11 cellular contexts compared by ENCODE assay signal in genomic region chr9:125141751-125142150, GRCh38. TPM values are rescaled to one million over a fixed set of nuclear protein-coding genes. Genes with fewer than 3 reads are reported as not detected.
DNase-seq lines count a peak whose midpoint lies in the region; ATAC-seq and TF ChIP-seq lines count a peak whose summit lies in the region.
"Had no signal": no experiment of that assay in that cellular context is flagged by ENCODE, and none has a peak within 500 bp of the region (broad histone marks: within the 10 kb centered on the region; RNA-seq: fewer than 3 reads in every experiment).

No MANE protein-coding gene starts in this region.

- in situ Hi-C loops in IMR-90 (cut with MboI; ENCODE audit: low sequenced_read_pairs), result loop anchor here (5.0 to 10.0 kb wide), 3 partner anchors 199 to 367 kb away; partner anchors contain the start of genes ARPC5L, GOLGA1, NR6A1 and OLFML2A

- no peaks in the 10 kb centered on the region for H3K9me3 ChIP-seq in IMR-90 (ENCODE audit: control insufficient read depth, insufficient read depth, low read length)
- H3K9me3 ChIP-seq in neural cell (ENCODE audit: low read length), result no peaks in the 10 kb centered on the region
- H3K9me3 ChIP-seq: tibial artery had no signal

- peak overlapping the region; percentile 34 for H3K27ac Mint-ChIP-seq in activated CD4-positive, alpha-beta T cell treated with anti-CD3 and anti-CD28 coated beads, Interleukin-2, amount 10 ng/mL, durations not matched to agents 24 days and 14 days
- H3K27ac Mint-ChIP-seq in activated naive CD8-positive, alpha-beta T cell treated with anti-CD3 and anti-CD28 coated beads, Interleukin-2, amount 50 U/mL, for 24 hours, result no peak overlapping the region

- peak overlapping the region; percentile 37; the same call in 1 of the 2 replicates for H2BK120ac ChIP-seq in IMR-90 (ENCODE audit: low read depth, low read length)

- H3K9me2 ChIP-seq in neural cell (ENCODE audit: insufficient read depth, low read length), result no peaks in the 10 kb centered on the region

- H2BK5ac ChIP-seq in IMR-90 (ENCODE audit: low read depth, low read length, poor library complexity, severe bottlenecking), result peak overlapping the region; percentile 71

- H4K5ac ChIP-seq in IMR-90 (ENCODE audit: low read depth, low read length), result no peak overlapping the region

- no peak for TF ChIP-seq POLR2A in IMR-90 (IDR thresholded peaks at IDR 0.05; ENCODE audit: low read depth, low read length)

- H3K27me3 Mint-ChIP-seq in activated CD4-positive, alpha-beta T cell treated with anti-CD3 and anti-CD28 coated beads, Interleukin-2, amount 10 ng/mL, durations not matched to agents 24 days and 14 days, result no peaks in the 10 kb centered on the region
- H3K27me3 Mint-ChIP-seq in activated naive CD8-positive, alpha-beta T cell treated with anti-CD3 and anti-CD28 coated beads, Interleukin-2, amount 50 U/mL, for 24 hours, result no peaks in the 10 kb centered on the region

- no peak overlapping the region for H2AK9ac ChIP-seq in IMR-90 (replicated peaks; ENCODE audit: low read depth, low read length, poor library complexity)

- BruUV-seq in IMR-90 (replicated peaks; lab: Mats Ljungman, UMichigan), result TSS peak; percentile 16

- no peaks in the 10 kb centered on the region for H3F3A ChIP-seq in neural cell (ENCODE audit: insufficient read depth, low read length, poor library complexity, severe bottlenecking)

- H3K9me1 ChIP-seq in IMR-90 (ENCODE audit: insufficient read depth, low read length), result no peaks in the 10 kb centered on the region

- no peak overlapping the region for H2AFZ ChIP-seq in IMR-90 (replicated peaks; ENCODE audit: low read length, poor library complexity)
- no peak overlapping the region for H2AFZ ChIP-seq in neural cell (ENCODE audit: low read depth, low read length)

- no peak for TF ChIP-seq EP300 in neural cell (conservative IDR thresholded peaks at IDR 0.05; ENCODE audit: poor library complexity, severe bottlenecking)

- H3K4me3 ChIP-seq in IMR-90 (ENCODE audit: insufficient read depth, low read depth, low read length) (no peak overlapping the region), neural cell (ENCODE audit: low read length) (peak overlapping the region; percentile 87)

- H3K9ac ChIP-seq in IMR-90 (ENCODE audit: low read depth, low read length) (no peak overlapping the region), neural cell (ENCODE audit: low read length) (no peak overlapping the region)

- H4K8ac ChIP-seq in IMR-90 (ENCODE audit: low read depth in 2 of 2, low read length in 2 of 2), result peak overlapping the region in 1 of 2 experiments; percentile 20; a peak in 1 of 4 replicates

- H3K27me3 ChIP-seq in IMR-90 (ENCODE audit: control insufficient read depth, insufficient read depth, low read length) (no peaks in the 10 kb centered on the region), neural cell (ENCODE audit: insufficient read depth, low read depth, low read length) (no peaks in the 10 kb centered on the region)
- H3K27me3 ChIP-seq: tibial artery had no signal

- no peak overlapping the region for H2BK20ac ChIP-seq in IMR-90 (ENCODE audit: low read depth, low read length)

- intact Hi-C loops in activated CD4-positive, alpha-beta T cell treated with anti-CD3 and anti-CD28 coated beads, Interleukin-2, amount 10 ng/mL, durations not matched to agents 24 days and 14 days (cut with micrococcal nuclease), result loop anchor here (2.0 to 10.0 kb wide), 5 partner anchors 47 to 371 kb away; partner anchors contain the start of genes HSPA5, NR6A1 and PPP6C
- intact Hi-C loops in IMR-90 (cut with micrococcal nuclease), result loop anchor here (2.0 kb wide), 2 partner anchors 271 to 367 kb away; no protein-coding TSS in a partner anchor

- 0 out of 2 replicates have a peak overlapping the region, but pooled peaks have one; percentile 35 for H3K14ac ChIP-seq in IMR-90 (replicated peaks; ENCODE audit: low read depth, low read length)

- CTCF ChIA-PET in IMR-90 (lab: Yijun Ruan, JAX), result no interaction called here

- H3K4me2 ChIP-seq in IMR-90 (ENCODE audit: low read depth, low read length) (peak overlapping the region; percentile 53; the same call in 1 of the 2 replicates), neural cell (ENCODE audit: low read length) (no peak overlapping the region)

- TF ChIP-seq CTCF in IMR-90 (conservative IDR thresholded peaks at IDR 0.05; ENCODE audit: low read depth, low read length), result no peak
- no peak for TF ChIP-seq CTCF in neural cell (IDR thresholded peaks at IDR 0.05; ENCODE audit: poor library complexity, severe bottlenecking)

- peak overlapping the region; percentile 58; the same call in 1 of the 2 replicates for H3K4ac ChIP-seq in IMR-90 (ENCODE audit: low read depth, low read length)

- H4K20me1 ChIP-seq in IMR-90 (ENCODE audit: insufficient read depth, low read length) (peaks cover 3% of the 10 kb centered on the region; the same call in 1 of the 2 replicates), neural cell (ENCODE audit: insufficient read depth) (no peaks in the 10 kb centered on the region)

- no peak overlapping the region for H3K56ac ChIP-seq in IMR-90 (ENCODE audit: extremely low read depth, insufficient read depth, low read length)

- H3K4me1 Mint-ChIP-seq in activated CD4-positive, alpha-beta T cell treated with anti-CD3 and anti-CD28 coated beads, Interleukin-2, amount 10 ng/mL, durations not matched to agents 24 days and 14 days, result peaks cover 30% of the 10 kb centered on the region
- peaks cover 23% of the 10 kb centered on the region for H3K4me1 Mint-ChIP-seq in activated naive CD8-positive, alpha-beta T cell treated with anti-CD3 and anti-CD28 coated beads, Interleukin-2, amount 50 U/mL, for 24 hours

- H3K18ac ChIP-seq in IMR-90 (ENCODE audit: low read depth, low read length), result no peak overlapping the region

- no peak overlapping the region; the same call in 2 of the 3 replicates for H2BK15ac ChIP-seq in IMR-90 (ENCODE audit: low read depth, low read length)

- POLR2A ChIA-PET in IMR-90 (lab: Charles Lee; ENCODE audit: unreplicated experiment), result interaction anchor here (0.5 to 1.1 kb wide), 2 partner anchors 35 to 216 kb away, joined by 3 to 6 read pairs; no protein-coding TSS in a partner anchor

- no peaks in the 10 kb centered on the region; the same call in 1 of the 2 replicates for H3K36me3 ChIP-seq in IMR-90 (ENCODE audit: control insufficient read depth, insufficient read depth, low read length)
- peaks cover 5% of the 10 kb centered on the region for H3K36me3 ChIP-seq in neural cell (ENCODE audit: insufficient read depth, low read length)
- H3K36me3 ChIP-seq: tibial artery had no signal

- peak overlapping the region; percentile 74; the same call in 1 of the 2 replicates for H3K23ac ChIP-seq in IMR-90 (ENCODE audit: low read depth, low read length)

- H3K36me3 Mint-ChIP-seq in activated CD4-positive, alpha-beta T cell treated with anti-CD3 and anti-CD28 coated beads, Interleukin-2, amount 10 ng/mL, durations not matched to agents 24 days and 14 days (ENCODE audit: low read depth), result peaks cover 18% of the 10 kb centered on the region
- H3K36me3 Mint-ChIP-seq in activated naive CD8-positive, alpha-beta T cell treated with anti-CD3 and anti-CD28 coated beads, Interleukin-2, amount 50 U/mL, for 24 hours (ENCODE audit: low read depth), result no peaks in the 10 kb centered on the region

- peak overlapping the region; percentile 100 for H3K4me3 Mint-ChIP-seq in activated CD4-positive, alpha-beta T cell treated with anti-CD3 and anti-CD28 coated beads, Interleukin-2, amount 10 ng/mL, durations not matched to agents 24 days and 14 days
- peak overlapping the region; percentile 86 for H3K4me3 Mint-ChIP-seq in activated naive CD8-positive, alpha-beta T cell treated with anti-CD3 and anti-CD28 coated beads, Interleukin-2, amount 50 U/mL, for 24 hours

- no peak for ATAC-seq in IMR-90 (ENCODE audit: low read depth)
- no peak for ATAC-seq in activated naive CD8-positive, alpha-beta T cell treated with anti-CD3 and anti-CD28 coated beads, Interleukin-2, amount 50 U/mL, for 24 hours
- ATAC-seq in GM18867 (IDR thresholded peaks at IDR 0.05; ENCODE audit: unreplicated experiment), result no peak

- no peaks in the 10 kb centered on the region for H3K9me3 Mint-ChIP-seq in activated CD4-positive, alpha-beta T cell treated with anti-CD3 and anti-CD28 coated beads, Interleukin-2, amount 10 ng/mL, durations not matched to agents 24 days and 14 days
- no peaks in the 10 kb centered on the region for H3K9me3 Mint-ChIP-seq in activated naive CD8-positive, alpha-beta T cell treated with anti-CD3 and anti-CD28 coated beads, Interleukin-2, amount 50 U/mL, for 24 hours

- no peak overlapping the region for H3K27ac ChIP-seq in IMR-90 (ENCODE audit: insufficient read depth, low read length)
- no peak overlapping the region for H3K27ac ChIP-seq in neural cell (ENCODE audit: low read length)

- DNase-seq in activated CD4-positive, alpha-beta T cell treated with anti-CD3 and anti-CD28 coated beads, Interleukin-2, amount 10 ng/mL, durations not matched to agents 24 days and 14 days, result no peak
- DNase-seq in activated CD4-positive, alpha-beta T cell treated with anti-CD3 and anti-CD28 coated beads, Interleukin-2, amount 50 U/mL, for 1 hour, result no peak
- DNase-seq in IMR-90, result no peak
- no peak for DNase-seq in activated naive CD8-positive, alpha-beta T cell treated with anti-CD3 and anti-CD28 coated beads, Interleukin-2, amount 50 U/mL, for 24 hours
- no peak for DNase-seq in DMS153 treated with DMSO at 0.1 percent for 48 hours (lab: John Stamatoyannopoulos, UW; ENCODE audit: unreplicated experiment)
- no peak for DNase-seq in NCI-H1436 (lab: John Stamatoyannopoulos, UW)
- DNase-seq: activated gamma-delta T cell treated with Interleukin-2 at 50 U/mL for 16 hours, Kasumi-1, tibial artery had no signal

- peak overlapping the region; percentile 78; the same call in 1 of the 2 replicates for H2AK5ac ChIP-seq in IMR-90 (ENCODE audit: low read depth, low read length)

- dilution Hi-C loops in IMR-90 (cut with HindIII; ENCODE audit: low sequenced_read_pairs, unreplicated experiment), result no loop called here

- H3K4me1 ChIP-seq in IMR-90 (ENCODE audit: control insufficient read depth, insufficient read depth, low read length), result peaks cover 5% of the 10 kb centered on the region; the same call in 1 of the 2 replicates

- no peak for TF ChIP-seq RAD21 in IMR-90 (IDR thresholded peaks at IDR 0.05; ENCODE audit: low read length)
- no peak for TF ChIP-seq RAD21 in neural cell (conservative IDR thresholded peaks at IDR 0.05)

- no peak overlapping the region; the same call in 1 of the 2 replicates for H4K91ac ChIP-seq in IMR-90 (ENCODE audit: insufficient read depth, low read depth, low read length)

- no CpG with 5 or more reads among the region's 4 CpGs for WGBS in IMR-90 (ENCODE audit: extremely low coverage in 2 of 2, insufficient read length in 1 of 2), 2 experiments

- peaks cover 9 to 40% of the 10 kb centered on the region in 2 experiments for H3K79me1 ChIP-seq in IMR-90 (ENCODE audit: low read depth in 1 of 2, low read length in 2 of 2)

- peaks cover 24% of the 10 kb centered on the region for H3K79me2 ChIP-seq in neural cell (replicated peaks; ENCODE audit: insufficient read depth, low read length)

RNA-seq across cellular contexts. Expression of gene SCAI, which starts 1.6 kb away (rescaled TPM):
- total RNA-seq in activated CD4-positive, alpha-beta T cell treated with anti-CD3 and anti-CD28 coated beads, Interleukin-2, amount 10 ng/mL, durations not matched to agents 24 days and 14 days, result 11.0 and 13.4 TPM in 2 replicates
- 13.3 and 14.5 TPM in 2 replicates for total RNA-seq in IMR-90 (2012; rRNA removed)
- 2.5 and 3.6 TPM in 2 replicates for polyA plus RNA-seq in IMR-90 (2012; rRNA removed)
- polyA plus RNA-seq in IMR-90 (2012; cell fraction: cytosol; rRNA removed), result 0.79 and 1.1 TPM in 2 replicates
- polyA plus RNA-seq in IMR-90 (2012; cell fraction: nucleus; rRNA removed; ENCODE audit: low replicate concordance), result 1.5 and 12.2 TPM in 2 replicates
- polyA plus RNA-seq in neural cell, result 30.0 and 43.2 TPM in 2 replicates
- polyA minus RNA-seq in neural cell, result 71.1 and 105 TPM in 2 replicates

RNA-seq across cellular contexts. Expression of gene PPP6C, which starts 47.9 kb away (rescaled TPM):
- 48.1 and 52.5 TPM in 2 replicates for total RNA-seq in activated CD4-positive, alpha-beta T cell treated with anti-CD3 and anti-CD28 coated beads, Interleukin-2, amount 10 ng/mL, durations not matched to agents 24 days and 14 days
- total RNA-seq in IMR-90 (2012; rRNA removed), result 15.4 and 27.5 TPM in 2 replicates
- polyA plus RNA-seq in IMR-90 (2012; rRNA removed) (12.9 and 14.5 TPM in 2 replicates), neural cell (21.4 and 25.1 TPM in 2 replicates)
- polyA plus RNA-seq in IMR-90 (2012; cell fraction: cytosol; rRNA removed), result 3.5 and 3.9 TPM in 2 replicates
- polyA plus RNA-seq in IMR-90 (2012; cell fraction: nucleus; rRNA removed; ENCODE audit: low replicate concordance), result 1.6 and 7.7 TPM in 2 replicates
- 34.8 and 43.8 TPM in 2 replicates for polyA minus RNA-seq in neural cell

RNA-seq across cellular contexts. Expression of gene RABEPK, which starts 58.6 kb away (rescaled TPM):
- 36.6 and 37.7 TPM in 2 replicates for total RNA-seq in activated CD4-positive, alpha-beta T cell treated with anti-CD3 and anti-CD28 coated beads, Interleukin-2, amount 10 ng/mL, durations not matched to agents 24 days and 14 days
- total RNA-seq in IMR-90 (2012; rRNA removed), result 49.7 and 59.7 TPM in 2 replicates
- polyA plus RNA-seq in IMR-90 (2012; rRNA removed) (43.9 and 44.6 TPM in 2 replicates), neural cell (58.2 and 67.2 TPM in 2 replicates)
- polyA plus RNA-seq in IMR-90 (2012; cell fraction: cytosol; rRNA removed), result 33.0 and 37.2 TPM in 2 replicates
- polyA plus RNA-seq in IMR-90 (2012; cell fraction: nucleus; rRNA removed; ENCODE audit: low replicate concordance), result 23.4 and 31.8 TPM in 2 replicates
- 22.1 and 24.8 TPM in 2 replicates for polyA minus RNA-seq in neural cell
